ENCODE assay signal across 31 cellular contexts in the genomic region with DNA sequence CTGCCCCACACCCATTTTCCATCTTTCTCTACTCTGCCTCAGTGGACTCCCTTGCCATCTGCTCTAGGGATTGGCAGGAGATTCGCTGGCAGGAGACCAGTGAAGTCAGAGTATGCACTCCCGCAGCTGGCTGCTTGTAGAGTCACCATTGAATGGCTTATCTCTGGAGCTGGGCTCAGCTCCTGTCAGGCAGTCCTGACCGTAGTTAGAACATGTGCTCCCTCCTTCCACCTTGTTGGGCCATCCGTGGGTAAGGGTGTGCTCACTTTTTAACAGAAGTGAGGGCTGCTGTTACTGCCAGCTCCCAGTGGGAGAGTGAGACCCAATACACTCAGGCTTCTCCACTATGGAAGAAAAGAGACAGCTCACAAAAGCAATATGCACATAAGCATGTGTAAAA.
"Had no signal": no experiment of that assay in that cellular context is flagged by ENCODE, and none has a peak within 500 bp of the region (broad histone marks: within the 10 kb centered on the region; RNA-seq: fewer than 3 reads in every experiment).

No MANE protein-coding gene starts in this region.

- H3K27ac Mint-ChIP-seq: activated CD4-positive, alpha-beta memory T cell treated with anti-CD3 and anti-CD28 coated beads for 36 hours; activated CD8-positive, alpha-beta T cell treated with anti-CD3 and anti-CD28 coated beads, Interleukin-2, amount 10 ng/mL, durations not matched to agents 7 days and 5 days; activated naive CD8-positive, alpha-beta T cell; activated T-cell treated with anti-CD3 and anti-CD28 coated beads, Interleukin-2, amount 50 U/mL, for 24 hours; activated T-cell treated with anti-CD3 and anti-CD28 coated beads, Interleukin-2, amount 50 U/mL, for 72 hours; dendritic cell treated with granulocyte-macrophage colony-stimulating factor and Interleukin-4, amounts not matched to agents 40 ng/mL and 50 ng/mL, for 4 days; endodermal cell; T-helper 2 cell treated with Interferon-gamma antibody and Interleukin-4, amounts not matched to agents 5 μg/mL and 100 μg/mL, for 36 hours had no signal

- DNase-seq: activated CD4-positive, alpha-beta memory T cell treated with anti-CD3 and anti-CD28 coated beads for 36 hours; activated CD4-positive, alpha-beta T cell treated with anti-CD3 and anti-CD28 coated beads for 1 hour; activated CD4-positive, alpha-beta T cell treated with anti-CD3 and anti-CD28 coated beads for 4 hours; activated CD4-positive, alpha-beta T cell treated with anti-CD3 and anti-CD28 coated beads, Interleukin-2, amount 50 U/mL, for 1 hour; activated CD4-positive, CD25-positive, alpha-beta regulatory T cell; activated CD8-positive, alpha-beta memory T cell treated with anti-CD3 and anti-CD28 coated beads, Interleukin-2, amount 50 U/mL, for 48 hours; activated CD8-positive, alpha-beta T cell treated with anti-CD3 and anti-CD28 coated beads, Interleukin-2, amount 10 ng/mL, durations not matched to agents 7 days and 5 days; activated gamma-delta T cell; activated naive CD4-positive, alpha-beta T cell; activated naive CD4-positive, alpha-beta T cell treated with anti-CD3 and anti-CD28 coated beads, Interleukin-2, amount 50 U/mL, for 16 hours; activated T-cell treated with anti-CD3 and anti-CD28 coated beads for 4 hours; activated T-cell treated with anti-CD3 and anti-CD28 coated beads, Interleukin-2, amount 50 U/mL, for 24 hours; activated T-cell treated with anti-CD3 and anti-CD28 coated beads, Interleukin-2, amount 50 U/mL, for 72 hours; amniotic stem cell; brain microvascular endothelial cell; dorsolateral prefrontal cortex; effector memory CD4-positive, alpha-beta T cell; endodermal cell; foreskin keratinocyte; gastrocnemius medialis; glutamatergic neuron; heart left ventricle; T-helper 1 cell; T-helper 17 cell; T1000 had no signal

- H3K27ac ChIP-seq: brain microvascular endothelial cell, coronary artery, foreskin keratinocyte, gastrocnemius medialis, heart left ventricle had no signal

- H3K4me3 ChIP-seq: coronary artery, dorsolateral prefrontal cortex, gastrocnemius medialis, heart left ventricle had no signal

- ATAC-seq: activated CD8-positive, alpha-beta T cell treated with anti-CD3 and anti-CD28 coated beads, Interleukin-2, amount 10 ng/mL, durations not matched to agents 7 days and 5 days; esophagus mucosa; foreskin keratinocyte; gastrocnemius medialis; T-helper 17 cell had no signal

- H3K36me3 ChIP-seq: brain microvascular endothelial cell, gastrocnemius medialis, heart left ventricle had no signal

- H3K27me3 ChIP-seq: brain microvascular endothelial cell, dorsolateral prefrontal cortex, foreskin keratinocyte, gastrocnemius medialis, heart left ventricle had no signal

- H3K36me3 Mint-ChIP-seq: activated CD4-positive, alpha-beta memory T cell treated with anti-CD3 and anti-CD28 coated beads for 36 hours; activated naive CD8-positive, alpha-beta T cell had no signal

- H3K4me1 ChIP-seq: foreskin keratinocyte, gastrocnemius medialis, heart left ventricle had no signal

- H3K4me3 Mint-ChIP-seq: activated CD4-positive, alpha-beta memory T cell treated with anti-CD3 and anti-CD28 coated beads for 36 hours; activated CD8-positive, alpha-beta T cell treated with anti-CD3 and anti-CD28 coated beads, Interleukin-2, amount 10 ng/mL, durations not matched to agents 7 days and 5 days; activated naive CD8-positive, alpha-beta T cell; activated T-cell treated with anti-CD3 and anti-CD28 coated beads, Interleukin-2, amount 50 U/mL, for 24 hours; activated T-cell treated with anti-CD3 and anti-CD28 coated beads, Interleukin-2, amount 50 U/mL, for 72 hours; central memory CD8-positive, alpha-beta T cell; dendritic cell treated with granulocyte-macrophage colony-stimulating factor and Interleukin-4, amounts not matched to agents 40 ng/mL and 50 ng/mL, for 4 days; endodermal cell; T-helper 17 cell; T-helper 2 cell treated with Interferon-gamma antibody and Interleukin-4, amounts not matched to agents 5 μg/mL and 100 μg/mL, for 36 hours had no signal

- H3K27me3 Mint-ChIP-seq: activated CD4-positive, alpha-beta memory T cell treated with anti-CD3 and anti-CD28 coated beads for 36 hours; activated naive CD8-positive, alpha-beta T cell; activated T-cell treated with anti-CD3 and anti-CD28 coated beads, Interleukin-2, amount 50 U/mL, for 24 hours; central memory CD8-positive, alpha-beta T cell; dendritic cell treated with granulocyte-macrophage colony-stimulating factor and Interleukin-4, amounts not matched to agents 40 ng/mL and 50 ng/mL, for 4 days; T-helper 17 cell had no signal

- H3K9me3 ChIP-seq: gastrocnemius medialis had no signal

- H3K9me3 Mint-ChIP-seq: activated CD4-positive, alpha-beta memory T cell treated with anti-CD3 and anti-CD28 coated beads for 36 hours; activated T-cell treated with anti-CD3 and anti-CD28 coated beads, Interleukin-2, amount 50 U/mL, for 24 hours; central memory CD8-positive, alpha-beta T cell; dendritic cell treated with granulocyte-macrophage colony-stimulating factor and Interleukin-4, amounts not matched to agents 40 ng/mL and 50 ng/mL, for 4 days; endodermal cell; T-helper 2 cell treated with Interferon-gamma antibody and Interleukin-4, amounts not matched to agents 5 μg/mL and 100 μg/mL, for 36 hours had no signal
